In genomic region chr13:32305646-32306045, GRCh38 we compare ENCODE assay signal across 9 cellular contexts. TPM values are rescaled to one million over a fixed set of nuclear protein-coding genes. Genes with fewer than 3 reads are reported as not detected.
"Had no signal": no experiment of that assay in that cellular context is flagged by ENCODE, and none has a peak within 500 bp of the region (broad histone marks: within the 10 kb centered on the region; RNA-seq: fewer than 3 reads in every experiment).

No MANE protein-coding gene starts in this region.

- H2AFZ ChIP-seq: GM23248 had no signal

- H3K9me3 Mint-ChIP-seq: H9, HFFc6, IgD-negative memory B cell had no signal

- ATAC-seq: HepG2 had no signal

- H3K4me3 ChIP-seq: GM23248 had no signal

- H3K27ac Mint-ChIP-seq: H9, HFFc6, IgD-negative memory B cell had no signal

- H3K4me3 Mint-ChIP-seq: H9, HFFc6, IgD-negative memory B cell had no signal

- H3K27ac ChIP-seq: GM23248, HL-60 had no signal

- DNase-seq: GM23248, H9, HCEC 1CT, HFFc6, KBM-7 had no signal

RNA-seq across cellular contexts. Expression of gene ZAR1L, which starts 9.5 kb away (rescaled TPM):
- total RNA-seq: GM23248, H9, HFFc6, HT1080 had no signal
- polyA plus RNA-seq: GM23248, HepG2, IgD-negative memory B cell had no signal
